8 cellular contexts compared by ENCODE assay signal in genomic region chr21:33479679-33480480, GRCh38. TPM values are rescaled to one million over a fixed set of nuclear protein-coding genes. Genes with fewer than 3 reads are reported as not detected.
A peak's percentile ranks its signal among the peaks of the same experiment; 100 is the strongest.
DNase-seq lines count a peak whose midpoint lies in the region; TF ChIP-seq lines count a peak whose summit lies in the region.

Gene TMEM50B (minus strand): TSS chr21:33479974. CDS start chr21:33468885, 11,089 bp downstream.

- H3K36me3 Mint-ChIP-seq in activated T-helper 2 cell treated with anti-CD3 and anti-CD28 coated beads, Interferon-gamma antibody, Interleukin-2, Interleukin-4, amounts not matched to agents 10 μg/mL and 5 μg/mL and 100 μg/mL, durations not matched to agents 14 hours and 24 hours and 36 hours (ENCODE audit: low read depth): no peaks in the 10 kb centered on the region
- H3K36me3 Mint-ChIP-seq in nephron (ENCODE audit: low read depth): no peaks in the 10 kb centered on the region
- H3K36me3 Mint-ChIP-seq in stimulated activated naive CD8-positive, alpha-beta T cell treated with anti-CD3 and anti-CD28 coated beads, Interleukin-15, Interleukin-2, amounts not matched to agents 100 ng/mL and 50 ng/mL, for 24 hours (ENCODE audit: low read depth): no peaks in the 10 kb centered on the region

- TF ChIP-seq CTCF in LNCaP clone FGC (IDR thresholded peaks at IDR 0.05; ENCODE audit: control insufficient read depth, extremely low read depth, insufficient read depth) (peak; percentile 44), RWPE1 (conservative IDR thresholded peaks at IDR 0.05; ENCODE audit: low read depth) (peak; percentile 62), nephron (IDR thresholded peaks at IDR 0.05; ENCODE audit: unreplicated experiment in 3 of 3) (peak; percentile 39 to 58 (median 54))

- DNase-seq in ELF-1 (ENCODE audit: low read depth, low spot score) (peak; percentile 96), H4 (ENCODE audit: low spot score) (peak; percentile 90), LNCaP clone FGC (ENCODE audit: low read depth) (peak; percentile 64), RWPE1 (ENCODE audit: low spot score) (peak; percentile 97), fibroblast of peridontal ligament (ENCODE audit: extremely low read depth) (peak; percentile 89)
- peak; percentile 93 for DNase-seq in activated T-helper 2 cell treated with anti-CD3 and anti-CD28 coated beads, Interferon-gamma antibody, Interleukin-2, Interleukin-4, amounts not matched to agents 10 μg/mL and 5 μg/mL and 100 μg/mL, durations not matched to agents 14 hours and 24 hours and 36 hours (ENCODE audit: low spot score)

- peak within 1 kb of the TSS; percentile 95 for H3K27ac ChIP-seq in RWPE1

- peak within 1 kb of the TSS; percentile 68 for H3K4me3 ChIP-seq in LNCaP clone FGC (ENCODE audit: low read depth, low read length)

- CTCF ChIA-PET in RWPE1 (lab: Yijun Ruan, JAX): interaction anchor here (0.5 to 0.6 kb wide), 3 partner anchors 20 to 363 kb away, joined by 3 to 5 read pairs (median 3); no protein-coding TSS in a partner anchor

- intact Hi-C loops in activated T-helper 2 cell treated with anti-CD3 and anti-CD28 coated beads, Interferon-gamma antibody, Interleukin-2, Interleukin-4, amounts not matched to agents 10 μg/mL and 5 μg/mL and 100 μg/mL, durations not matched to agents 14 hours and 24 hours and 36 hours (cut with micrococcal nuclease): loop anchor here (1.0 to 5.0 kb wide), 3 partner anchors 11 to 107 kb away; partner anchors contain the start of genes DNAJC28, DONSON and GART

- peak within 1 kb of the TSS; percentile 94 for H3K4me3 Mint-ChIP-seq in activated T-helper 2 cell treated with anti-CD3 and anti-CD28 coated beads, Interferon-gamma antibody, Interleukin-2, Interleukin-4, amounts not matched to agents 10 μg/mL and 5 μg/mL and 100 μg/mL, durations not matched to agents 14 hours and 24 hours and 36 hours (ENCODE audit: low read depth)
- H3K4me3 Mint-ChIP-seq in nephron: peak within 1 kb of the TSS; percentile 86 to 95 (median 92)
- peak within 1 kb of the TSS; percentile 89 for H3K4me3 Mint-ChIP-seq in stimulated activated naive CD8-positive, alpha-beta T cell treated with anti-CD3 and anti-CD28 coated beads, Interleukin-15, Interleukin-2, amounts not matched to agents 100 ng/mL and 50 ng/mL, for 24 hours

- H3K27ac Mint-ChIP-seq in activated T-helper 2 cell treated with anti-CD3 and anti-CD28 coated beads, Interferon-gamma antibody, Interleukin-2, Interleukin-4, amounts not matched to agents 10 μg/mL and 5 μg/mL and 100 μg/mL, durations not matched to agents 14 hours and 24 hours and 36 hours: peak within 1 kb of the TSS; percentile 88
- peak within 1 kb of the TSS; percentile 96 to 99 (median 98) for H3K27ac Mint-ChIP-seq in nephron
- peak within 1 kb of the TSS; percentile 87 for H3K27ac Mint-ChIP-seq in stimulated activated naive CD8-positive, alpha-beta T cell treated with anti-CD3 and anti-CD28 coated beads, Interleukin-15, Interleukin-2, amounts not matched to agents 100 ng/mL and 50 ng/mL, for 24 hours

- no peaks in the 10 kb centered on the region for H3K27me3 Mint-ChIP-seq in activated T-helper 2 cell treated with anti-CD3 and anti-CD28 coated beads, Interferon-gamma antibody, Interleukin-2, Interleukin-4, amounts not matched to agents 10 μg/mL and 5 μg/mL and 100 μg/mL, durations not matched to agents 14 hours and 24 hours and 36 hours (ENCODE audit: low read depth)
- no peaks in the 10 kb centered on the region for H3K27me3 Mint-ChIP-seq in nephron (ENCODE audit: low read depth)
- no peaks in the 10 kb centered on the region for H3K27me3 Mint-ChIP-seq in stimulated activated naive CD8-positive, alpha-beta T cell treated with anti-CD3 and anti-CD28 coated beads, Interleukin-15, Interleukin-2, amounts not matched to agents 100 ng/mL and 50 ng/mL, for 24 hours

- H3K9me3 Mint-ChIP-seq in activated T-helper 2 cell treated with anti-CD3 and anti-CD28 coated beads, Interferon-gamma antibody, Interleukin-2, Interleukin-4, amounts not matched to agents 10 μg/mL and 5 μg/mL and 100 μg/mL, durations not matched to agents 14 hours and 24 hours and 36 hours: no peaks in the 10 kb centered on the region
- H3K9me3 Mint-ChIP-seq in nephron: no peaks in the 10 kb centered on the region
- H3K9me3 Mint-ChIP-seq in stimulated activated naive CD8-positive, alpha-beta T cell treated with anti-CD3 and anti-CD28 coated beads, Interleukin-15, Interleukin-2, amounts not matched to agents 100 ng/mL and 50 ng/mL, for 24 hours: no peaks in the 10 kb centered on the region

- H3K4me1 Mint-ChIP-seq in activated T-helper 2 cell treated with anti-CD3 and anti-CD28 coated beads, Interferon-gamma antibody, Interleukin-2, Interleukin-4, amounts not matched to agents 10 μg/mL and 5 μg/mL and 100 μg/mL, durations not matched to agents 14 hours and 24 hours and 36 hours (ENCODE audit: low read depth): peaks cover 8% of the 10 kb centered on the region
- H3K4me1 Mint-ChIP-seq in nephron: peaks cover 15% of the 10 kb centered on the region
- H3K4me1 Mint-ChIP-seq in stimulated activated naive CD8-positive, alpha-beta T cell treated with anti-CD3 and anti-CD28 coated beads, Interleukin-15, Interleukin-2, amounts not matched to agents 100 ng/mL and 50 ng/mL, for 24 hours (ENCODE audit: low read depth): peaks cover 21% of the 10 kb centered on the region

- POLR2A ChIA-PET in RWPE1 (lab: Yijun Ruan, JAX; ENCODE audit: low non-redundant PET): interaction anchor here (0.6 to 1.5 kb wide), 4 partner anchors 12 to 119 kb away, joined by 4 to 8 read pairs (median 5); partner anchors contain the start of genes DNAJC28 and DONSON

RNA-seq across cellular contexts. Expression of gene TMEM50B, which starts in this region (rescaled TPM):
- 28.3 and 29.6 TPM in 2 replicates for total RNA-seq in H4 (2014; rRNA removed; shearing (Covaris generic))
- 16.5 and 18.7 TPM in 2 replicates for total RNA-seq in activated T-helper 2 cell treated with anti-CD3 and anti-CD28 coated beads, Interferon-gamma antibody, Interleukin-2, Interleukin-4, amounts not matched to agents 10 μg/mL and 5 μg/mL and 100 μg/mL, durations not matched to agents 14 hours and 24 hours and 36 hours

Comparison
In these comparisons a context has a peak if more than half of its experiments do, and no peak if none do; other contexts are left out.
1. Peak in every context shown above with its lines: DNase-seq, H3K4me3 ChIP-seq and H3K27ac ChIP-seq.